Comparison of ENCODE assay signal across 17 cellular contexts in genomic region chr5:52674815-52675545, GRCh38.
DNase-seq lines count a peak whose midpoint lies in the region; FAIRE-seq and TF ChIP-seq lines count a peak whose summit lies in the region.
"Had no signal": no experiment of that assay in that cellular context is flagged by ENCODE, and none has a peak within 500 bp of the region (broad histone marks: within the 10 kb centered on the region; RNA-seq: fewer than 3 reads in every experiment).

No MANE protein-coding gene starts in this region.

- no peak for TF ChIP-seq CTCF in breast epithelium (IDR thresholded peaks at IDR 0.05)
- TF ChIP-seq CTCF in MM.1S (IDR thresholded peaks at IDR 0.05; ENCODE audit: low read length) = no peak

- DNase-seq in AG08395 (ENCODE audit: low spot score) (peak; percentile 59), HS-5 (ENCODE audit: low read depth) (peak; percentile 81), breast epithelium (ENCODE audit: low spot score in 2 of 2) (no peak), kidney glomerular epithelial cell (lab: John Stamatoyannopoulos, UW) (peak; percentile 43), MM.1S (no peak), AML-193 (lab: John Stamatoyannopoulos, UW) (no peak), small intestine (no peak), inferior parietal cortex (ENCODE audit: extremely low spot score) (no peak)
- DNase-seq: activated CD8-positive, alpha-beta memory T cell treated with anti-CD3 and anti-CD28 coated beads, Interleukin-2, amount 50 U/mL, for 4 hours; activated naive CD8-positive, alpha-beta T cell treated with anti-CD3 and anti-CD28 coated beads, Interleukin-2, amount 50 U/mL, for 24 hours; endodermal cell; GDM1; immature natural killer cell; NCI-H1105; NCI-H526; SHP77 had no signal

- FAIRE-seq in small intestine (lab: Jason Lieb, UNC) = no peak

- H3K4me3 ChIP-seq in breast epithelium = peak overlapping the region in 1 of 3 donors; percentile 3
- H3K4me3 ChIP-seq in MM.1S (ENCODE audit: low read length) = no peak overlapping the region
- H3K4me3 ChIP-seq in small intestine (ENCODE audit: low read depth in 1 of 2, low read length in 2 of 2) = no peak overlapping the region
- H3K4me3 ChIP-seq: BLaER1 had no signal

- no peak overlapping the region for H3K4me2 ChIP-seq in MM.1S (ENCODE audit: low read depth, low read length)
- H3K4me2 ChIP-seq: BLaER1 had no signal

- WGBS in small intestine, 3 donors = 66 to 77% (median 67%) methylated on average over 5 of the region's 5 CpGs

- no peak overlapping the region for H3K9ac ChIP-seq in MM.1S (ENCODE audit: low read length)
- H3K9ac ChIP-seq: BLaER1 had no signal

- H3K9me3 ChIP-seq in breast epithelium (no peaks in the 10 kb centered on the region), MM.1S (replicated peaks; ENCODE audit: insufficient read depth, low read length) (no peaks in the 10 kb centered on the region), small intestine (ENCODE audit: control insufficient read depth, low read depth) (no peaks in the 10 kb centered on the region)
- H3K9me3 ChIP-seq: BLaER1 had no signal

- H3K27me3 ChIP-seq in breast epithelium (no peaks in the 10 kb centered on the region), MM.1S (replicated peaks; ENCODE audit: insufficient read depth, low read length) (no peaks in the 10 kb centered on the region), small intestine (ENCODE audit: control insufficient read depth in 2 of 2, insufficient read depth in 2 of 2, low read length in 2 of 2) (no peaks in the 10 kb centered on the region)
- H3K27me3 ChIP-seq: BLaER1 had no signal

- no peaks in the 10 kb centered on the region for H3K4me1 ChIP-seq in breast epithelium
- H3K4me1 ChIP-seq in MM.1S (ENCODE audit: low read length) = no peaks in the 10 kb centered on the region
- H3K4me1 ChIP-seq in small intestine (ENCODE audit: control insufficient read depth in 2 of 2, insufficient read depth in 1 of 2, low read depth in 1 of 2, low read length in 1 of 2) = no peaks in the 10 kb centered on the region

- no peak for TF ChIP-seq POLR2A in breast epithelium (IDR thresholded peaks at IDR 0.05)

- H3F3A ChIP-seq in MM.1S (ENCODE audit: insufficient read depth, low read length) = no peaks in the 10 kb centered on the region

- H3K9me2 ChIP-seq in MM.1S (replicated peaks; ENCODE audit: insufficient read depth, low read length) = no peaks in the 10 kb centered on the region

- H4K20me1 ChIP-seq in MM.1S (ENCODE audit: insufficient read depth, low read length) = no peaks in the 10 kb centered on the region
- H4K20me1 ChIP-seq: BLaER1 had no signal

- H3K36me3 ChIP-seq in breast epithelium = no peaks in the 10 kb centered on the region
- H3K36me3 ChIP-seq in MM.1S (replicated peaks; ENCODE audit: insufficient read depth, low read length) = no peaks in the 10 kb centered on the region
- no peaks in the 10 kb centered on the region for H3K36me3 ChIP-seq in small intestine (ENCODE audit: control insufficient read depth in 2 of 2, insufficient read depth in 2 of 2, low read length in 2 of 2)
- H3K36me3 ChIP-seq: BLaER1 had no signal

- intact Hi-C loops in breast epithelium (cut with DNase I; ENCODE audit: low total_unique reads) = no loop called here

- H3K27ac ChIP-seq in breast epithelium (peak overlapping the region; percentile 37 to 71), MM.1S (ENCODE audit: low read length) (no peak overlapping the region), small intestine (ENCODE audit: low read depth in 1 of 2, low read length in 1 of 2) (peak overlapping the region in 1 of 2 donors; percentile 65)
- H3K27ac ChIP-seq: BLaER1 had no signal

- H3K79me2 ChIP-seq in MM.1S (ENCODE audit: low read length) = no peaks in the 10 kb centered on the region

- no peak overlapping the region for H2AFZ ChIP-seq in MM.1S (ENCODE audit: low read length)

Comparison
In these comparisons a context has a peak if more than half of its experiments do, and no peak if none do; other contexts are left out.
1. DNase-seq: peak in AG08395 (single experiment), HS-5 (single experiment) and kidney glomerular epithelial cell (single experiment); none in breast epithelium (0 of 2), MM.1S (single experiment), AML-193 (0 of 2), small intestine (single experiment) and inferior parietal cortex (single experiment).